ENCODE assay signal across 22 cellular contexts in the genomic region with DNA sequence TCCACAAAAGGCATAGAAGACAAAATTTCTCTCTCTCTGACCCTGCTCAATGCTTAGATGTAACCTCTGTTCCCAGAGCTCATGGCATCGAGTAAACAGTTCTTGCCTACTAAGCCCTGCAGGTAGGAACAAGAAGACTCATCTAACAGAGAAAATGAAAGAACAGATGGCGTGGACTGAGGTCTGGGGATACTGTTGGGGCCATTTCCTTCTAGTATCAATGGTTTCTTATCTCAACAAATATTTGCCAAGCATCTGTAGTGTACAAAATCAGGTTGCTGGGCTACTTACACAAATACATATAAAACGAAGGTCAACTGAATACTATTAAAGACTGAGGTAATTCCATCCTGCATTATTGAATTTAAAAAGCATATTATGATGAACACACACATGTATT.
"Had no signal": no experiment of that assay in that cellular context is flagged by ENCODE, and none has a peak within 500 bp of the region (broad histone marks: within the 10 kb centered on the region; RNA-seq: fewer than 3 reads in every experiment).

No MANE protein-coding gene starts in this region.

- H3K4me3 ChIP-seq: esophagus squamous epithelium, lung, pancreas, right lobe of liver, spleen, tibial artery, upper lobe of right lung, vagina had no signal

- DNase-seq: dermis blood vessel endothelial cell; esophagus squamous epithelium; foreskin fibroblast; immature natural killer cell; kidney; left cardiac atrium; left ventricle myocardium superior; mesenchymal stem cell; midbrain; naive B cell; occipital lobe; pancreas; right lobe of liver; spleen; stimulated activated CD4-positive, alpha-beta T cell treated with anti-CD3 and anti-CD28 coated beads, Interleukin-15, amount 100 ng/mL, for 24 hours; stimulated activated CD4-positive, alpha-beta T cell treated with anti-CD3 and anti-CD28 coated beads, Interleukin-1b, Interleukin-23, amount 100 ng/mL, for 48 hours; stimulated activated CD4-positive, alpha-beta T cell treated with anti-CD3 and anti-CD28 coated beads, Interleukin-4, amount 100 ng/mL, for 24 hours; upper lobe of right lung had no signal

- ATAC-seq: left cardiac atrium; left ventricle myocardium superior; right lobe of liver; stimulated activated memory B cell treated with anti-CD40 and anti-IgM and Interleukin-4, amounts not matched to agents 10 μg/mL and 1 μg/mL and 100 μg/mL, for 72 hours had no signal

- H3K4me1 ChIP-seq: esophagus squamous epithelium, pancreas, right lobe of liver, spleen, tibial artery, upper lobe of right lung, vagina had no signal

- H3K9me3 ChIP-seq: pancreas, right lobe of liver, upper lobe of right lung, vagina had no signal

- H3K36me3 ChIP-seq: esophagus squamous epithelium, pancreas, right lobe of liver, spleen, tibial artery, upper lobe of right lung, vagina had no signal

- H3K27ac ChIP-seq: esophagus squamous epithelium, pancreas, right lobe of liver, spleen, tibial artery, upper lobe of right lung, vagina had no signal

- H3K27me3 ChIP-seq: esophagus squamous epithelium, pancreas, right lobe of liver, tibial artery, upper lobe of right lung, vagina had no signal

- FAIRE-seq: kidney, pancreas had no signal
